In the genomic region with DNA sequence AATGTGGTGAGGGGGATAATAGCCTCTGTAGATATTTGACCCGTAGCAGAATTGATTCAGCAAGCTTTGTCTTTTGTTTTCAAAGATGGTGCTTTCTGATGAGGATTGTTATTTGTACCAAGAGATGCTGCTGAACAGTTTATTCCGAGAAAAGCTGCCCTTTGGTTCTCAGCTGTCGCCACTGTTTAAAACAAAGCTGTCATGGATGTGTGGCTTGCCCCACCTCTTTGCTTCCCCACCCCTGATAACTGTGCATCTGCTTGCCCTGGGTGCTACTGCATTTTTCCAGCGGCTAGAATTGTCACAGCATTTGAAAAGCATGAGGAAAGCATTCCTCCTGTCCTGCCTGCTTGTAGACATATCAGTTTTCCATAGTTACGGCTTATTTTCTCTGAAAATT, we compare ENCODE assay signal across 21 cellular contexts.
"Had no signal": no experiment of that assay in that cellular context is flagged by ENCODE, and none has a peak within 500 bp of the region (broad histone marks: within the 10 kb centered on the region; RNA-seq: fewer than 3 reads in every experiment).

No MANE protein-coding gene starts in this region.

- H3K4me1 ChIP-seq: left ventricle myocardium inferior, spleen, thyroid gland had no signal

- H3K27ac ChIP-seq: left ventricle myocardium inferior, spleen, thyroid gland had no signal

- H3K27me3 ChIP-seq: spleen, thyroid gland had no signal

- H3K36me3 Mint-ChIP-seq: activated CD4-positive, alpha-beta memory T cell treated with anti-CD3 and anti-CD28 coated beads for 36 hours; activated naive CD8-positive, alpha-beta T cell treated with anti-CD3 and anti-CD28 coated beads, Interleukin-2, amount 10 ng/mL, durations not matched to agents 7 days and 5 days; WTC11 had no signal

- H3K4me1 Mint-ChIP-seq: activated CD4-positive, alpha-beta T cell treated with anti-CD3 and anti-CD28 coated beads for 36 hours had no signal

- H3K4me3 ChIP-seq: left ventricle myocardium inferior, spleen, thyroid gland had no signal

- H3K9me3 Mint-ChIP-seq: activated CD4-positive, alpha-beta memory T cell treated with anti-CD3 and anti-CD28 coated beads for 36 hours; activated naive CD8-positive, alpha-beta T cell treated with anti-CD3 and anti-CD28 coated beads, Interleukin-2, amount 10 ng/mL, durations not matched to agents 7 days and 5 days; T-helper 1 cell treated with Interleukin-12 subunit alpha and Interleukin-12 subunit beta and Interleukin-4 antibody, amounts not matched to agents 30 μg/mL and 1 μg/mL, for 36 hours; WTC11 had no signal

- H3K36me3 ChIP-seq: left ventricle myocardium inferior, spleen, thyroid gland had no signal

- H3K27ac Mint-ChIP-seq: activated CD4-positive, alpha-beta memory T cell treated with anti-CD3 and anti-CD28 coated beads for 36 hours; activated CD4-positive, alpha-beta T cell treated with anti-CD3 and anti-CD28 coated beads for 36 hours; activated naive CD8-positive, alpha-beta T cell treated with anti-CD3 and anti-CD28 coated beads, Interleukin-2, amount 10 ng/mL, durations not matched to agents 7 days and 5 days; mesothelial cell of epicardium; nephron progenitor cell; T-helper 1 cell treated with Interleukin-12 subunit alpha and Interleukin-12 subunit beta and Interleukin-4 antibody, amounts not matched to agents 30 μg/mL and 1 μg/mL, for 36 hours; WTC11 had no signal

- H3K9me3 ChIP-seq: spleen, thyroid gland had no signal

- H3K4me3 Mint-ChIP-seq: activated CD4-positive, alpha-beta memory T cell treated with anti-CD3 and anti-CD28 coated beads for 36 hours; activated CD4-positive, alpha-beta T cell treated with anti-CD3 and anti-CD28 coated beads for 36 hours; activated naive CD8-positive, alpha-beta T cell treated with anti-CD3 and anti-CD28 coated beads, Interleukin-2, amount 10 ng/mL, durations not matched to agents 7 days and 5 days; mesothelial cell of epicardium; nephron progenitor cell; T-helper 1 cell treated with Interleukin-12 subunit alpha and Interleukin-12 subunit beta and Interleukin-4 antibody, amounts not matched to agents 30 μg/mL and 1 μg/mL, for 36 hours; WTC11 had no signal

- DNase-seq: activated CD4-positive, alpha-beta memory T cell treated with anti-CD3 and anti-CD28 coated beads for 36 hours; activated CD4-positive, alpha-beta T cell treated with anti-CD3 and anti-CD28 coated beads for 36 hours; activated naive CD4-positive, alpha-beta T cell treated with Interleukin-2 at 50 U/mL for 16 hours; activated naive CD8-positive, alpha-beta T cell treated with anti-CD3 and anti-CD28 coated beads, Interleukin-2, amount 10 ng/mL, durations not matched to agents 7 days and 5 days; activated T-cell treated with anti-CD3 and anti-CD28 coated beads, Interleukin-2, amount 50 U/mL, for 48 hours; amniotic stem cell; cerebellar nuclear complex; cortex of kidney; erythroblast; foreskin fibroblast; kidney glomerular epithelial cell; left ventricle myocardium inferior; nephron progenitor cell; spleen; stimulated activated CD4-positive, alpha-beta T cell treated with anti-CD3 and anti-CD28 coated beads, Interleukin-4, amount 100 ng/mL, for 1 hour; stimulated activated naive CD4-positive, alpha-beta T cell; T1000; thyroid gland had no signal
